ENCODE assay signal across 8 cellular contexts in the genomic region with DNA sequence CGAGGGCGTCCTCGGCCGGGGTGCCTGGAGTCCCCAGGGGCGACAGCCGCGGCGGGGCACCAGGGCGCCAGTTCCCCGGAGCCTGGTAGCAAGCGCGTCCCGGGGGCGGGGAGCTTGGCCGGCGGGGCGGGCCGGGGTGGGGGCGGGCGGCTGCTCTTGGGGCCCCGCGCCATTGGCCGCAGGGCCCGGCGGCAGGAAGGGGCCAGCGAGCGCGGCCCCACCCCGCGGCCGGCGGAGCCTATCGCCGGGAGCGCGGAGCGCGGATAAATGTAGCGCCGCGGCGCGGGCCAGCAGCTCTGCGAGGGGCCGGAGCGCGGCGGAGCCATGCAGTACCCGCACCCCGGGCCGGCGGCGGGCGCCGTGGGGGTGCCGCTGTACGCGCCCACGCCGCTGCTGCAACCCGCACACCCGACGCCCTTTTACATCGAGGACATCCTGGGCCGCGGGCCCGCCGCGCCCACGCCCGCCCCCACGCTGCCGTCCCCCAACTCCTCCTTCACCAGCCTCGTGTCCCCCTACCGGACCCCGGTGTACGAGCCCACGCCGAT. TPM values are rescaled to one million over a fixed set of nuclear protein-coding genes. Genes with fewer than 3 reads are reported as not detected.
DNase-seq lines count a peak whose midpoint lies in the region; ATAC-seq, FAIRE-seq and TF ChIP-seq lines count a peak whose summit lies in the region.

A gene (plus strand): TSS at position 293 of the 548 bp plus-strand sequence. CDS start 32 bp downstream, at position 325.

- peak within 1 kb of the TSS; percentile 69 for H3K23ac ChIP-seq in mesendoderm (ENCODE audit: low read length)

- peak within 1 kb of the TSS; percentile 99 for H3K27ac Mint-ChIP-seq in endothelial cell (ENCODE audit: unreplicated experiment)

- DNase-seq in DMS53 treated with DMSO at 0.1 percent for 48 hours (lab: John Stamatoyannopoulos, UW; ENCODE audit: unreplicated experiment) = peak; percentile 60
- peak; percentile 51 for DNase-seq in LoVo (ENCODE audit: low spot score)
- peak; percentile 65 for DNase-seq in WERI-Rb-1
- DNase-seq in endothelial cell (ENCODE audit: low spot score) = peak; percentile 70
- peak; percentile 52 for DNase-seq in mesendoderm
- peak; percentile 88 to 89 for DNase-seq in thyroid gland
- no peak for DNase-seq in D721Med (ENCODE audit: insufficient read length, low spot score)

- H2BK120ac ChIP-seq in mesendoderm (ENCODE audit: low read depth, low read length) = no peak within 1 kb of the TSS

- peaks cover 67% of the 10 kb centered on the region for H3K36me3 Mint-ChIP-seq in endothelial cell (ENCODE audit: low read depth, unreplicated experiment)

- H3K79me2 ChIP-seq in mesendoderm (ENCODE audit: control insufficient read depth, insufficient read depth, low read length) = no peaks in the 10 kb centered on the region

- H3K9me3 ChIP-seq in WERI-Rb-1 (ENCODE audit: severe bottlenecking) = peaks cover 11% of the 10 kb centered on the region
- H3K9me3 ChIP-seq in thyroid gland = no peaks in the 10 kb centered on the region

- whole genome bisulfite sequencing in mesendoderm (ENCODE audit: extremely low coverage, insufficient coverage, low lambda C conversion rate) = no CpG with 5 or more reads among the region's 79 CpGs
- WGBS in thyroid gland, 2 donors = 0 to 2% methylated on average over 1 to 11 of the region's 79 CpGs

- no peak for FAIRE-seq in D721Med (lab: Jason Lieb, UNC)

- H4K5ac ChIP-seq in mesendoderm (ENCODE audit: low read length) = no peak within 1 kb of the TSS

- H3K4me2 ChIP-seq in mesendoderm (ENCODE audit: low read length) = peak within 1 kb of the TSS; percentile 72

- peak within 1 kb of the TSS; percentile 100 for H3K4me3 Mint-ChIP-seq in endothelial cell (ENCODE audit: unreplicated experiment)

- H2BK15ac ChIP-seq in mesendoderm (replicated peaks; ENCODE audit: low read depth) = no peak within 1 kb of the TSS

- TF ChIP-seq POLR2A in thyroid gland (IDR thresholded peaks at IDR 0.05) = peak; percentile 86 to 99

- peak within 1 kb of the TSS; percentile 12 for H3K18ac ChIP-seq in mesendoderm (ENCODE audit: low read length)

- H3K27me3 ChIP-seq in WERI-Rb-1 (ENCODE audit: insufficient read depth, low read depth, severe bottlenecking) (no peaks in the 10 kb centered on the region), mesendoderm (ENCODE audit: insufficient read depth, low read length, poor library complexity) (peaks cover 21% of the 10 kb centered on the region), thyroid gland (no peaks in the 10 kb centered on the region)

- H3K4me1 ChIP-seq in mesendoderm (ENCODE audit: control insufficient read depth, low read depth, low read length) (no peaks in the 10 kb centered on the region), thyroid gland (peaks cover 0 to 12% of the 10 kb centered on the region in 2 donors)

- H3K4me1 Mint-ChIP-seq in endothelial cell (ENCODE audit: unreplicated experiment) = peaks cover 28% of the 10 kb centered on the region

- peaks cover 34% of the 10 kb centered on the region for H3K27me3 Mint-ChIP-seq in endothelial cell (ENCODE audit: unreplicated experiment)

- intact Hi-C loops in thyroid gland (cut with DNase I) = loop anchor here (10.0 kb wide), 2 partner anchors 95 to 195 kb away; a partner anchor contains a TSS

- no peak within 1 kb of the TSS for H2AK5ac ChIP-seq in mesendoderm (ENCODE audit: low read length)

- peak; percentile 55 for ATAC-seq in GM21423 (IDR thresholded peaks at IDR 0.05; ENCODE audit: unreplicated experiment)

- H3K4me3 ChIP-seq in WERI-Rb-1 (ENCODE audit: low read depth, low read length) (peak within 1 kb of the TSS; percentile 68), mesendoderm (ENCODE audit: low read length) (peak within 1 kb of the TSS; percentile 42), thyroid gland (replicated peaks in 1 of 3) (peak within 1 kb of the TSS; percentile 94 to 99 (median 94))

- H3K56ac ChIP-seq in mesendoderm (ENCODE audit: low read length) = peak within 1 kb of the TSS; percentile 79

- TF ChIP-seq CTCF in WERI-Rb-1 (IDR thresholded peaks at IDR 0.05; ENCODE audit: low read depth, low read length) (no peak), endothelial cell (IDR thresholded peaks at IDR 0.05; ENCODE audit: unreplicated experiment) (peak; percentile 39), thyroid gland (IDR thresholded peaks at IDR 0.05) (peak in 1 of 6 experiments; percentile 25), D721Med (IDR thresholded peaks at IDR 0.05; ENCODE audit: insufficient read depth, missing control alignments) (no peak)

- peaks cover 6% of the 10 kb centered on the region; the same call in 1 of the 2 replicates for H3K36me3 ChIP-seq in WERI-Rb-1
- no peaks in the 10 kb centered on the region for H3K36me3 ChIP-seq in mesendoderm (ENCODE audit: control insufficient read depth, insufficient read depth, low read length)
- peaks cover 12 to 22% of the 10 kb centered on the region in 2 donors for H3K36me3 ChIP-seq in thyroid gland

- H3K4ac ChIP-seq in mesendoderm (ENCODE audit: low read depth, low read length) = no peak within 1 kb of the TSS

- no peak within 1 kb of the TSS for H4K8ac ChIP-seq in mesendoderm (ENCODE audit: low read depth, low read length)

- H3K27ac ChIP-seq in WERI-Rb-1 (peak within 1 kb of the TSS; percentile 73), mesendoderm (ENCODE audit: low read depth, low read length) (no peak within 1 kb of the TSS), thyroid gland (peak within 1 kb of the TSS; percentile 99 to 100 (median 99))

- no peaks in the 10 kb centered on the region for H3K9me3 Mint-ChIP-seq in endothelial cell (ENCODE audit: unreplicated experiment)

- H2BK5ac ChIP-seq in mesendoderm (ENCODE audit: low read length) = no peak within 1 kb of the TSS

- no peaks in the 10 kb centered on the region for H3K79me1 ChIP-seq in mesendoderm (ENCODE audit: low read length)

- peak within 1 kb of the TSS; percentile 67 for H3K9ac ChIP-seq in mesendoderm (ENCODE audit: low read length)

RNA-seq across cellular contexts. Expression of the gene that starts here (rescaled TPM):
- total RNA-seq in endothelial cell (ENCODE audit: unreplicated experiment) (182 TPM), thyroid gland (100 to 1,000 TPM in 3 of 4 donors, 10 to 100 TPM in 1; 90.9 to 154 (median 122) TPM)
- polyA plus RNA-seq in mesendoderm (2013, experiment 1 of 2) = 0.88 TPM
- polyA plus RNA-seq in mesendoderm (2013, experiment 2 of 2) = 0.90 TPM

Comparison
In these comparisons a context has a peak if more than half of its experiments do, and no peak if none do; other contexts are left out.
1. H3K4me3 ChIP-seq: peak in every context shown above with its lines; median percentile 94 in thyroid gland; 68 in WERI-Rb-1; 42 in mesendoderm.